1 cellular context compared by ENCODE assay signal in the genomic region with DNA sequence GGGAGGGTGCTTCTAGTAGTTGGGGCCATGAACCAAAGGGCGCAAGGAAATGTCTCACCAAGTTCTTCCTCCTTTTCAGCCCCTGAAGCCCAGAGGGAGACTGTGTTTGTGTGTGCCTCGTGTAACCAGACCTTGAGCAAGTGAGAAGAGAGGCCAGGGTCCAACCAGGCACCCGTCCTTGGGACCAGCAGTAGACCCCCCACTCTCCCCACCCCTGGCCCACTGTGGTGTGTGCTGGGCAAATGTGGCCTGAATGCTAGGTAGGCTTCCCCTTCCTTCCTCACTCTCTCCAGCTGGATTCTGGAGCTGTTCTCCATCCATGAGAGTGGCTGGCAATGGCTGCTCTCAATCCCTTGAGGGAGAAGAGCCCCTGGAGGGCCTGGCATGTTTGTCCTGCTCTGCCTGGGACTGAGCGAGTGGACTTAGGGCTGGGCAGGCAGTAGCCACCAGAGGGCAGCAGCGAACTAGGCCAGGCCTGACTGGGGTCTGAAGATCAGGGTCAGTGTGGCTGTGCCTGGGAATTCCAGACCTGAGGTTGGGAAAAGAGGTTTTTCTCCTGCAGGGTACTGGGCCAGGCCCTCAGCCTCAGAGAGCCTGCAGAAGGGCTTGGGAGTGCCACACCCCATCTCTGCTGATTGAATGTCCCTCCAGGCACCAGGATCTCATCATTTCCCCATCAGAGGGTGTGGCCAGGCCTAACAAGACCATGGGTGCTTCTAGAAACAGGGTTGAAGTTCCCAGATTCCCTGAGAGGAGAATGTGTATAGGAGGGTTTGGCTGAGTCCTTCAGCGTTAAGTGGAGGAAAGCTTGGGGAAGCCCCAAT.
TF ChIP-seq lines count a peak whose summit lies in the region.

No MANE protein-coding gene starts in this region.

TF ChIP-seq in HepG2, 621 proteins besides CTCF, POLR2A, EP300 and RAD21 (continued from another document and continues in another):
- TF ChIP-seq, protein P1, sequence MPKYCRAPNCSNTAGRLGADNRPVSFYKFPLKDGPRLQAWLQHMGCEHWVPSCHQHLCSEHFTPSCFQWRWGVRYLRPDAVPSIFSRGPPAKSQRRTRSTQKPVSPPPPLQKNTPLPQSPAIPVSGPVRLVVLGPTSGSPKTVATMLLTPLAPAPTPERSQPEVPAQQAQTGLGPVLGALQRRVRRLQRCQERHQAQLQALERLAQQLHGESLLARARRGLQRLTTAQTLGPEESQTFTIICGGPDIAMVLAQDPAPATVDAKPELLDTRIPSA (CRISPR knock-in tag; IDR thresholded peaks at IDR 0.05; ENCODE audit: borderline replicate concordance) = no peak
- TF ChIP-seq ZNF672 (CRISPR knock-in tag; IDR thresholded peaks at IDR 0.05) (no peak), TMF1 (CRISPR knock-in tag; IDR thresholded peaks at IDR 0.05; ENCODE audit: low read depth) (no peak), PAF1 (CRISPR knock-in tag; IDR thresholded peaks at IDR 0.05) (no peak), ZSCAN12 (CRISPR knock-in tag; IDR thresholded peaks at IDR 0.05) (no peak), POLR2G (IDR thresholded peaks at IDR 0.05; ENCODE audit: low read depth, low read length) (no peak), ZFYVE20 (CRISPR knock-in tag; IDR thresholded peaks at IDR 0.05; ENCODE audit: borderline replicate concordance, low read depth) (no peak), NCOA2 (CRISPR knock-in tag; IDR thresholded peaks at IDR 0.05) (no peak), KDM2A (CRISPR knock-in tag; IDR thresholded peaks at IDR 0.05; ENCODE audit: borderline replicate concordance, low read depth) (peak; percentile 67; the same call in 1 of the 2 replicates), ZNF547 (CRISPR knock-in tag; IDR thresholded peaks at IDR 0.05) (no peak), ZNF552 (CRISPR knock-in tag; IDR thresholded peaks at IDR 0.05; ENCODE audit: borderline replicate concordance) (no peak), PHF5A (CRISPR knock-in tag; IDR thresholded peaks at IDR 0.05; ENCODE audit: low read depth, unreplicated experiment) (no peak), ZSCAN30 (CRISPR knock-in tag; IDR thresholded peaks at IDR 0.05) (no peak), ZNF225 (CRISPR knock-in tag; IDR thresholded peaks at IDR 0.05) (no peak), ZNF776 (CRISPR knock-in tag; IDR thresholded peaks at IDR 0.05) (no peak), JARID2 (CRISPR knock-in tag; IDR thresholded peaks at IDR 0.05; ENCODE audit: insufficient replicate concordance) (no peak), ATM (IDR thresholded peaks at IDR 0.05; ENCODE audit: borderline replicate concordance) (no peak), ZNF34 (CRISPR knock-in tag; IDR thresholded peaks at IDR 0.05; ENCODE audit: borderline replicate concordance) (no peak), PRMT3 (CRISPR knock-in tag; IDR thresholded peaks at IDR 0.05; ENCODE audit: borderline replicate concordance, low read depth) (no peak), HOXA9 (CRISPR knock-in tag; IDR thresholded peaks at IDR 0.05; ENCODE audit: borderline replicate concordance) (no peak), NCOR1 (IDR thresholded peaks at IDR 0.05; ENCODE audit: borderline replicate concordance, low read length) (no peak; the same call in 1 of the 2 replicates), KDM5B (CRISPR knock-in tag; IDR thresholded peaks at IDR 0.05; ENCODE audit: borderline replicate concordance) (peak; percentile 28; the same call in 1 of the 2 replicates), GABPB1 (CRISPR knock-in tag; IDR thresholded peaks at IDR 0.05) (0 out of 2 replicates have a peak, but pooled peaks have one; percentile 39), ZNF546 (CRISPR knock-in tag; conservative IDR thresholded peaks at IDR 0.05) (no peak), NR2F1 (CRISPR knock-in tag; IDR thresholded peaks at IDR 0.05) (peak in 1 of 2 experiments; percentile 40; a peak in 1 of 4 replicates), SOX13 (IDR thresholded peaks at IDR 0.05) (no peak), SOX13 (CRISPR knock-in tag; conservative IDR thresholded peaks at IDR 0.05 in 1 of 2, IDR thresholded peaks at IDR 0.05 in 1 of 2) (no peak), ARID2 (CRISPR knock-in tag; IDR thresholded peaks at IDR 0.05; ENCODE audit: borderline replicate concordance) (no peak), CENPX (CRISPR knock-in tag; IDR thresholded peaks at IDR 0.05) (no peak), ELF1 (CRISPR knock-in tag; IDR thresholded peaks at IDR 0.05) (no peak), SOX6 (IDR thresholded peaks at IDR 0.05) (no peak), SOX6 (CRISPR knock-in tag; IDR thresholded peaks at IDR 0.05) (no peak; the same call in 1 of the 2 replicates), CCDC6 (CRISPR knock-in tag; IDR thresholded peaks at IDR 0.05) (no peak), RBFOX2 (IDR thresholded peaks at IDR 0.05; ENCODE audit: low read depth, low read length) (no peak), NR2C2 (CRISPR knock-in tag; IDR thresholded peaks at IDR 0.05; ENCODE audit: borderline replicate concordance) (no peak), ZNF556 (CRISPR knock-in tag; IDR thresholded peaks at IDR 0.05; ENCODE audit: borderline replicate concordance) (0 out of 2 replicates have a peak, but pooled peaks have one; percentile 66), ZC3H13 (CRISPR knock-in tag; IDR thresholded peaks at IDR 0.05) (no peak), GATAD1 (CRISPR knock-in tag; IDR thresholded peaks at IDR 0.05) (no peak; the same call in 1 of the 2 replicates), ZNF432 (CRISPR knock-in tag; IDR thresholded peaks at IDR 0.05; ENCODE audit: borderline replicate concordance) (no peak), ZFP37 (CRISPR knock-in tag; IDR thresholded peaks at IDR 0.05; ENCODE audit: borderline replicate concordance) (no peak), ZNF24 (IDR thresholded peaks at IDR 0.05) (no peak), PHB2 (IDR thresholded peaks at IDR 0.05; ENCODE audit: partially characterized antibody) (no peak), YEATS4 (CRISPR knock-in tag; IDR thresholded peaks at IDR 0.05; ENCODE audit: borderline replicate concordance) (no peak), CENPT (CRISPR knock-in tag; IDR thresholded peaks at IDR 0.05; ENCODE audit: low read depth) (no peak), HOXA3 (CRISPR knock-in tag; IDR thresholded peaks at IDR 0.05) (peak; percentile 41; the same call in 1 of the 2 replicates), CHD2 (IDR thresholded peaks at IDR 0.05; ENCODE audit: low read depth, low read length) (no peak), ATF1 (CRISPR knock-in tag; IDR thresholded peaks at IDR 0.05) (no peak), ZNF569 (CRISPR knock-in tag; IDR thresholded peaks at IDR 0.05; ENCODE audit: borderline replicate concordance) (no peak), ZNF747 (CRISPR knock-in tag; IDR thresholded peaks at IDR 0.05; ENCODE audit: borderline replicate concordance) (no peak), MED13 (CRISPR knock-in tag; IDR thresholded peaks at IDR 0.05) (no peak)
- TF ChIP-seq, protein P2, sequence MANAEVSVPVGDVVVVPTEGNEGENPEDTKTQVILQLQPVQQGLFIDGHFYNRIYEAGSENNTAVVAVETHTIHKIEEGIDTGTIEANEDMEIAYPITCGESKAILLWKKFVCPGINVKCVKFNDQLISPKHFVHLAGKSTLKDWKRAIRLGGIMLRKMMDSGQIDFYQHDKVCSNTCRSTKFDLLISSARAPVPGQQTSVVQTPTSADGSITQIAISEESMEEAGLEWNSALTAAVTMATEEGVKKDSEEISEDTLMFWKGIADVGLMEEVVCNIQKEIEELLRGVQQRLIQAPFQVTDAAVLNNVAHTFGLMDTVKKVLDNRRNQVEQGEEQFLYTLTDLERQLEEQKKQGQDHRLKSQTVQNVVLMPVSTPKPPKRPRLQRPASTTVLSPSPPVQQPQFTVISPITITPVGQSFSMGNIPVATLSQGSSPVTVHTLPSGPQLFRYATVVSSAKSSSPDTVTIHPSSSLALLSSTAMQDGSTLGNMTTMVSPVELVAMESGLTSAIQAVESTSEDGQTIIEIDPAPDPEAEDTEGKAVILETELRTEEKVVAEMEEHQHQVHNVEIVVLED (CRISPR knock-in tag; IDR thresholded peaks at IDR 0.05; ENCODE audit: borderline replicate concordance) = 0 out of 2 replicates have a peak, but pooled peaks have one; percentile 28
- TF ChIP-seq, protein P3, sequence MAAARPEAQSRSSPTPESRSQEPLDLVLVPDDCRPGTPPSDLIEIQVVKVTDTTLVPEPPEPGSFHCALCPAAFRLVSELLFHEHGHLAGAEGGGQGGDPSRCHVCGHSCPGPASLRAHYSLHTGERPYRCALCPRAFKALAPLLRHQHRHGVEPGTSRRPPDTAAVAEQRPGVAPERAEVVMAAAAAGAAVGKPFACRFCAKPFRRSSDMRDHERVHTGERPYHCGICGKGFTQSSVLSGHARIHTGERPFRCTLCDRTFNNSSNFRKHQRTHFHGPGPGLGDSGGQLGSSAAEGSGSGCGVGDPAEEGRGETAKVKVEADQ (CRISPR knock-in tag; IDR thresholded peaks at IDR 0.05; ENCODE audit: borderline replicate concordance) = 0 out of 2 replicates have a peak, but pooled peaks have one; percentile 38
- TF ChIP-seq, protein P4, sequence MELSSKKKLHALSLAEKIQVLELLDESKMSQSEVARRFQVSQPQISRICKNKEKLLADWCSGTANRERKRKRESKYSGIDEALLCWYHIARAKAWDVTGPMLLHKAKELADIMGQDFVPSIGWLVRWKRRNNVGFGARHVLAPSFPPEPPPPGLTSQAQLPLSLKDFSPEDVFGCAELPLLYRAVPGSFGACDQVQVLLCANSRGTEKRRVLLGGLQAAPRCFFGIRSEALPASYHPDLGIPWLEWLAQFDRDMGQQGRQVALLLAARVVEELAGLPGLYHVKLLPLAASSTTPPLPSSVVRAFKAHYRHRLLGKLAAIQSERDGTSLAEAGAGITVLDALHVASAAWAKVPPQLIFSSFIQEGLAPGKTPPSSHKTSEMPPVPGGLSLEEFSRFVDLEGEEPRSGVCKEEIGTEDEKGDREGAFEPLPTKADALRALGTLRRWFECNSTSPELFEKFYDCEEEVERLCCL (CRISPR knock-in tag; IDR thresholded peaks at IDR 0.05; ENCODE audit: borderline replicate concordance) = no peak
- TF ChIP-seq, protein P5, sequence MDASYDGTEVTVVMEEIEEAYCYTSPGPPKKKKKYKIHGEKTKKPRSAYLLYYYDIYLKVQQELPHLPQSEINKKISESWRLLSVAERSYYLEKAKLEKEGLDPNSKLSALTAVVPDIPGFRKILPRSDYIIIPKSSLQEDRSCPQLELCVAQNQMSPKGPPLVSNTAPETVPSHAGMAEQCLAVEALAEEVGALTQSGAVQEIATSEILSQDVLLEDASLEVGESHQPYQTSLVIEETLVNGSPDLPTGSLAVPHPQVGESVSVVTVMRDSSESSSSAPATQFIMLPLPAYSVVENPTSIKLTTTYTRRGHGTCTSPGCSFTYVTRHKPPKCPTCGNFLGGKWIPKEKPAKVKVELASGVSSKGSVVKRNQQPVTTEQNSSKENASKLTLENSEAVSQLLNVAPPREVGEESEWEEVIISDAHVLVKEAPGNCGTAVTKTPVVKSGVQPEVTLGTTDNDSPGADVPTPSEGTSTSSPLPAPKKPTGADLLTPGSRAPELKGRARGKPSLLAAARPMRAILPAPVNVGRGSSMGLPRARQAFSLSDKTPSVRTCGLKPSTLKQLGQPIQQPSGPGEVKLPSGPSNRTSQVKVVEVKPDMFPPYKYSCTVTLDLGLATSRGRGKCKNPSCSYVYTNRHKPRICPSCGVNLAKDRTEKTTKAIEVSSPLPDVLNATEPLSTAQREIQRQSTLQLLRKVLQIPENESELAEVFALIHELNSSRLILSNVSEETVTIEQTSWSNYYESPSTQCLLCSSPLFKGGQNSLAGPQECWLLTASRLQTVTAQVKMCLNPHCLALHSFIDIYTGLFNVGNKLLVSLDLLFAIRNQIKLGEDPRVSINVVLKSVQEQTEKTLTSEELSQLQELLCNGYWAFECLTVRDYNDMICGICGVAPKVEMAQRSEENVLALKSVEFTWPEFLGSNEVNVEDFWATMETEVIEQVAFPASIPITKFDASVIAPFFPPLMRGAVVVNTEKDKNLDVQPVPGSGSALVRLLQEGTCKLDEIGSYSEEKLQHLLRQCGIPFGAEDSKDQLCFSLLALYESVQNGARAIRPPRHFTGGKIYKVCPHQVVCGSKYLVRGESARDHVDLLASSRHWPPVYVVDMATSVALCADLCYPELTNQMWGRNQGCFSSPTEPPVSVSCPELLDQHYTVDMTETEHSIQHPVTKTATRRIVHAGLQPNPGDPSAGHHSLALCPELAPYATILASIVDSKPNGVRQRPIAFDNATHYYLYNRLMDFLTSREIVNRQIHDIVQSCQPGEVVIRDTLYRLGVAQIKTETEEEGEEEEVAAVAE (CRISPR knock-in tag; IDR thresholded peaks at IDR 0.05; ENCODE audit: borderline replicate concordance) = no peak
- TF ChIP-seq, protein P6, sequence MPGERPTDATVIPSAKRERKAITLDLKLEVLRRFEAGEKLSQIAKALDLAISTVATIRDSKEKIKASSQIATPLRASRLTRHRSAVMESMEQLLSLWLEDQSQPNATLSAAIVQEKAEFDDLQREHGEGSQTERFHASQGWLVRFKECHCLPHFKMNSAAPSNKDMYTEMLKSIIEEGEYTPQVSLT (CRISPR knock-in tag; IDR thresholded peaks at IDR 0.05; ENCODE audit: borderline replicate concordance, low read depth) = no peak
- TF ChIP-seq, protein P7, sequence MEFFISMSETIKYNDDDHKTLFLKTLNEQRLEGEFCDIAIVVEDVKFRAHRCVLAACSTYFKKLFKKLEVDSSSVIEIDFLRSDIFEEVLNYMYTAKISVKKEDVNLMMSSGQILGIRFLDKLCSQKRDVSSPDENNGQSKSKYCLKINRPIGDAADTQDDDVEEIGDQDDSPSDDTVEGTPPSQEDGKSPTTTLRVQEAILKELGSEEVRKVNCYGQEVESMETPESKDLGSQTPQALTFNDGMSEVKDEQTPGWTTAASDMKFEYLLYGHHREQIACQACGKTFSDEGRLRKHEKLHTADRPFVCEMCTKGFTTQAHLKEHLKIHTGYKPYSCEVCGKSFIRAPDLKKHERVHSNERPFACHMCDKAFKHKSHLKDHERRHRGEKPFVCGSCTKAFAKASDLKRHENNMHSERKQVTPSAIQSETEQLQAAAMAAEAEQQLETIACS (CRISPR knock-in tag; IDR thresholded peaks at IDR 0.05) = no peak
- TF ChIP-seq, protein P8, sequence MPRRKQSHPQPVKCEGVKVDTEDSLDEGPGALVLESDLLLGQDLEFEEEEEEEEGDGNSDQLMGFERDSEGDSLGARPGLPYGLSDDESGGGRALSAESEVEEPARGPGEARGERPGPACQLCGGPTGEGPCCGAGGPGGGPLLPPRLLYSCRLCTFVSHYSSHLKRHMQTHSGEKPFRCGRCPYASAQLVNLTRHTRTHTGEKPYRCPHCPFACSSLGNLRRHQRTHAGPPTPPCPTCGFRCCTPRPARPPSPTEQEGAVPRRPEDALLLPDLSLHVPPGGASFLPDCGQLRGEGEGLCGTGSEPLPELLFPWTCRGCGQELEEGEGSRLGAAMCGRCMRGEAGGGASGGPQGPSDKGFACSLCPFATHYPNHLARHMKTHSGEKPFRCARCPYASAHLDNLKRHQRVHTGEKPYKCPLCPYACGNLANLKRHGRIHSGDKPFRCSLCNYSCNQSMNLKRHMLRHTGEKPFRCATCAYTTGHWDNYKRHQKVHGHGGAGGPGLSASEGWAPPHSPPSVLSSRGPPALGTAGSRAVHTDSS (CRISPR knock-in tag; conservative IDR thresholded peaks at IDR 0.05) = no peak
- TF ChIP-seq, protein P9, sequence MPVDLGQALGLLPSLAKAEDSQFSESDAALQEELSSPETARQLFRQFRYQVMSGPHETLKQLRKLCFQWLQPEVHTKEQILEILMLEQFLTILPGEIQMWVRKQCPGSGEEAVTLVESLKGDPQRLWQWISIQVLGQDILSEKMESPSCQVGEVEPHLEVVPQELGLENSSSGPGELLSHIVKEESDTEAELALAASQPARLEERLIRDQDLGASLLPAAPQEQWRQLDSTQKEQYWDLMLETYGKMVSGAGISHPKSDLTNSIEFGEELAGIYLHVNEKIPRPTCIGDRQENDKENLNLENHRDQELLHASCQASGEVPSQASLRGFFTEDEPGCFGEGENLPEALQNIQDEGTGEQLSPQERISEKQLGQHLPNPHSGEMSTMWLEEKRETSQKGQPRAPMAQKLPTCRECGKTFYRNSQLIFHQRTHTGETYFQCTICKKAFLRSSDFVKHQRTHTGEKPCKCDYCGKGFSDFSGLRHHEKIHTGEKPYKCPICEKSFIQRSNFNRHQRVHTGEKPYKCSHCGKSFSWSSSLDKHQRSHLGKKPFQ (CRISPR knock-in tag; IDR thresholded peaks at IDR 0.05; ENCODE audit: insufficient replicate concordance) = no peak
